Comparison of ENCODE assay signal across 16 cellular contexts in genomic region chr10:80172896-80173295, GRCh38. TPM values are rescaled to one million over a fixed set of nuclear protein-coding genes. Genes with fewer than 3 reads are reported as not detected.
DNase-seq lines count a peak whose midpoint lies in the region; ATAC-seq and TF ChIP-seq lines count a peak whose summit lies in the region.
"Had no signal": no experiment of that assay in that cellular context is flagged by ENCODE, and none has a peak within 500 bp of the region (broad histone marks: within the 10 kb centered on the region; RNA-seq: fewer than 3 reads in every experiment).

No MANE protein-coding gene starts in this region.

- H3K27ac ChIP-seq in neuronal stem cell (replicated peaks; ENCODE audit: low read length), result no peak overlapping the region
- H3K27ac ChIP-seq: brain microvascular endothelial cell, SK-N-MC had no signal

- H3K36me3 ChIP-seq in neuronal stem cell (replicated peaks in 1 of 2; ENCODE audit: control insufficient read depth in 2 of 2, insufficient read depth in 2 of 2, low read length in 2 of 2), result no peaks in the 10 kb centered on the region

- H3K14ac ChIP-seq in neuronal stem cell (ENCODE audit: low read length), result no peak overlapping the region

- H3K36me3 Mint-ChIP-seq in Calu3 (ENCODE audit: insufficient read depth, unreplicated experiment) (peaks cover 82% of the 10 kb centered on the region), WTC11 (no peaks in the 10 kb centered on the region)

- BruUV-seq in Calu3 (replicated peaks; lab: Mats Ljungman, UMichigan), result no TSS peak

- H3K9me3 ChIP-seq in neuronal stem cell (replicated peaks in 1 of 2; ENCODE audit: control insufficient read depth in 2 of 2, insufficient read depth in 1 of 2, low read depth in 1 of 2, low read length in 2 of 2), result no peaks in the 10 kb centered on the region

- DNase-seq in DMS153 treated with DMSO at 0.1 percent for 48 hours (lab: John Stamatoyannopoulos, UW; ENCODE audit: unreplicated experiment), result peak; percentile 24
- DNase-seq in DMS153 (lab: John Stamatoyannopoulos, UW), result no peak
- DNase-seq in Calu3, result peak; percentile 51
- DNase-seq in WTC11 (ENCODE audit: low spot score), result no peak
- no peak for DNase-seq in neuronal stem cell (ENCODE audit: low spot score)
- no peak for DNase-seq in stimulated activated CD4-positive, alpha-beta T cell treated with anti-CD3 and anti-CD28 coated beads, Interleukin-2, amount 100 ng/mL, for 48 hours
- DNase-seq in activated CD4-positive, alpha-beta T cell treated with anti-CD3 and anti-CD28 coated beads for 4 hours, result no peak
- DNase-seq: activated T-cell treated with anti-CD3 and anti-CD28 coated beads, Interleukin-2, amount 50 U/mL, for 1 hour; brain microvascular endothelial cell; effector CD4-positive, alpha-beta T cell; naive B cell; NCI-H526 treated with DMSO at 0.1 percent for 48 hours had no signal

- no peak overlapping the region for H2BK15ac ChIP-seq in neuronal stem cell (ENCODE audit: low read length)

- no peak overlapping the region for H2BK120ac ChIP-seq in neuronal stem cell (ENCODE audit: low read depth, low read length)

- H3K4me1 ChIP-seq in neuronal stem cell (ENCODE audit: control insufficient read depth in 2 of 2, insufficient read depth in 1 of 2, low read depth in 1 of 2, low read length in 2 of 2), result peaks cover 0 to 4% of the 10 kb centered on the region in 2 donors

- H4K91ac ChIP-seq in neuronal stem cell (ENCODE audit: low read depth, low read length, poor library complexity), result no peak overlapping the region

- H3K4me1 Mint-ChIP-seq in Calu3 (ENCODE audit: low read depth, unreplicated experiment), result peaks cover 84% of the 10 kb centered on the region
- H3K4me1 Mint-ChIP-seq in WTC11, result peaks cover 29% of the 10 kb centered on the region

- H3K9me3 Mint-ChIP-seq in Calu3 (ENCODE audit: low read depth, unreplicated experiment) (no peaks in the 10 kb centered on the region), WTC11 (no peaks in the 10 kb centered on the region)
- H3K9me3 Mint-ChIP-seq: naive B cell had no signal

- H3K4ac ChIP-seq in neuronal stem cell (ENCODE audit: low read length), result no peak overlapping the region

- CTCF ChIA-PET in Calu3 (lab: Charles Lee), result no interaction called here
- CTCF ChIA-PET in WTC11 (lab: Charles Lee), result interaction anchor here (0.6 to 3.1 kb wide), 6 partner anchors 11 to 88 kb away, joined by 3 to 12 read pairs (median 5); no protein-coding TSS in a partner anchor

- H2AFZ ChIP-seq in neuronal stem cell (ENCODE audit: low read length), result no peak overlapping the region

- H3K4me3 Mint-ChIP-seq in Calu3 (ENCODE audit: low read depth, unreplicated experiment), result no peak overlapping the region
- no peak overlapping the region for H3K4me3 Mint-ChIP-seq in WTC11
- H3K4me3 Mint-ChIP-seq: naive B cell had no signal

- POLR2A ChIA-PET in WTC11 (lab: Charles Lee), result no interaction called here

- H3K4me3 ChIP-seq in neuronal stem cell (ENCODE audit: low read length in 2 of 2), result no peak overlapping the region
- H3K4me3 ChIP-seq: SK-N-MC had no signal

- H3K27ac Mint-ChIP-seq in Calu3 (ENCODE audit: unreplicated experiment), result peak overlapping the region; percentile 53
- peak overlapping the region; percentile 23; the same call in 1 of the 2 replicates for H3K27ac Mint-ChIP-seq in WTC11

- intact Hi-C loops in Calu3 (cut with micrococcal nuclease; ENCODE audit: unreplicated experiment), result loop anchor here (5.0 kb wide), 1 partner anchor 34 kb away; the partner anchor contains the start of gene ANXA11

- H2BK5ac ChIP-seq in neuronal stem cell (ENCODE audit: low read length), result no peak overlapping the region

- no peak for TF ChIP-seq CTCF in Calu3 (IDR thresholded peaks at IDR 0.05; ENCODE audit: unreplicated experiment)
- TF ChIP-seq CTCF in WTC11 (IDR thresholded peaks at IDR 0.05), result no peak

- whole genome bisulfite sequencing in neuronal stem cell (ENCODE audit: extremely low coverage in 2 of 2, insufficient read length in 2 of 2, insufficient replicate concordance in 1 of 2), 2 donors, result no CpG with 5 or more reads among the region's 5 CpGs

- no peaks in the 10 kb centered on the region for H3K27me3 ChIP-seq in neuronal stem cell (ENCODE audit: control insufficient read depth in 3 of 3, insufficient read depth in 3 of 3, low read depth in 1 of 3, low read length in 3 of 3)
- H3K27me3 ChIP-seq: brain microvascular endothelial cell had no signal

- H3K18ac ChIP-seq in neuronal stem cell (ENCODE audit: low read length), result no peak overlapping the region

- H3K4me2 ChIP-seq in neuronal stem cell (ENCODE audit: insufficient read depth, low read length, poor library complexity, severe bottlenecking), result no peak overlapping the region

- H3K27me3 Mint-ChIP-seq in Calu3 (ENCODE audit: unreplicated experiment) (no peaks in the 10 kb centered on the region), WTC11 (ENCODE audit: low read depth) (no peaks in the 10 kb centered on the region)
- H3K27me3 Mint-ChIP-seq: naive B cell had no signal

- H3K23ac ChIP-seq in neuronal stem cell (ENCODE audit: low read depth, low read length, poor library complexity), result peak overlapping the region; percentile 18

- no peak overlapping the region for H2BK12ac ChIP-seq in neuronal stem cell (ENCODE audit: low read length)

- no peak overlapping the region for H3K9ac ChIP-seq in neuronal stem cell (ENCODE audit: low read depth, low read length, poor library complexity)

- no peak overlapping the region for H2AK5ac ChIP-seq in neuronal stem cell (ENCODE audit: low read depth, low read length)

- no peaks in the 10 kb centered on the region for H3K79me1 ChIP-seq in neuronal stem cell (ENCODE audit: low read depth, low read length)

- ATAC-seq in WTC11, result peak; percentile 41
- ATAC-seq in GM18511 (IDR thresholded peaks at IDR 0.05; ENCODE audit: unreplicated experiment), result no peak

- no peak overlapping the region for H4K8ac ChIP-seq in neuronal stem cell (ENCODE audit: low read depth, low read length)

TF ChIP-seq in WTC11, 78 proteins besides CTCF, POLR2A, EP300 and RAD21 (continues in another document):
- TF ChIP-seq PREB (CRISPR knock-in tag; IDR thresholded peaks at IDR 0.05; ENCODE audit: borderline replicate concordance), result no peak
- no peak for TF ChIP-seq SMAD3 (CRISPR knock-in tag; IDR thresholded peaks at IDR 0.05; ENCODE audit: borderline replicate concordance)
- TF ChIP-seq E2F4 (CRISPR knock-in tag; IDR thresholded peaks at IDR 0.05; ENCODE audit: borderline replicate concordance, low read depth), result no peak
- TF ChIP-seq GRHL2 (CRISPR knock-in tag; IDR thresholded peaks at IDR 0.05; ENCODE audit: insufficient replicate concordance, severe bottlenecking), result no peak
- TF ChIP-seq TEAD4 (CRISPR knock-in tag; IDR thresholded peaks at IDR 0.05), result no peak
- no peak for TF ChIP-seq CREB1 (CRISPR knock-in tag; IDR thresholded peaks at IDR 0.05)
- TF ChIP-seq TEAD1 (CRISPR knock-in tag; IDR thresholded peaks at IDR 0.05), result no peak
- no peak for TF ChIP-seq STAT6 (CRISPR knock-in tag; conservative IDR thresholded peaks at IDR 0.05; ENCODE audit: low read depth)
- TF ChIP-seq TCF7 (CRISPR knock-in tag; IDR thresholded peaks at IDR 0.05; ENCODE audit: low read depth), result no peak
- TF ChIP-seq IRF2 (CRISPR knock-in tag; IDR thresholded peaks at IDR 0.05; ENCODE audit: borderline replicate concordance, low read depth), result no peak

RNA-seq across cellular contexts. Expression of gene ANXA11, which starts 32.4 kb away (rescaled TPM):
- 835 and 846 TPM in 2 replicates for total RNA-seq in Calu3 (2022)
- 67.5 to 83.3 TPM (median 80.1 TPM) in 3 replicates for total RNA-seq in WTC11 (2021)
- polyA plus RNA-seq in neuronal stem cell (2013, experiment 1 of 2), result 47.4 TPM
- 40.6 TPM for polyA plus RNA-seq in neuronal stem cell (2013, experiment 2 of 2)

RNA-seq across cellular contexts. Expression of gene PLAC9, which starts 40.4 kb away (rescaled TPM):
- total RNA-seq in Calu3 (2022), result not detected in 2 replicates
- 4.6 to 7.3 TPM (median 6.6 TPM) in 3 replicates for total RNA-seq in WTC11 (2021)
- 1.3 TPM for polyA plus RNA-seq in neuronal stem cell (2013, experiment 1 of 2)
- polyA plus RNA-seq in neuronal stem cell (2013, experiment 2 of 2), result 1.3 TPM
- total RNA-seq: H4, kidney epithelial cell had no signal

Comparison
In these comparisons a context has a peak if more than half of its experiments do, and no peak if none do; other contexts are left out.
1. DNase-seq: peak in DMS153 treated with DMSO at 0.1 percent for 48 hours (single experiment) and Calu3 (single experiment); none in DMS153 (single experiment), WTC11 (single experiment), neuronal stem cell (single experiment), stimulated activated CD4-positive, alpha-beta T cell treated with anti-CD3 and anti-CD28 coated beads, Interleukin-2, amount 100 ng/mL, for 48 hours (0 of 2) and activated CD4-positive, alpha-beta T cell treated with anti-CD3 and anti-CD28 coated beads for 4 hours (0 of 2).